In the genomic region with DNA sequence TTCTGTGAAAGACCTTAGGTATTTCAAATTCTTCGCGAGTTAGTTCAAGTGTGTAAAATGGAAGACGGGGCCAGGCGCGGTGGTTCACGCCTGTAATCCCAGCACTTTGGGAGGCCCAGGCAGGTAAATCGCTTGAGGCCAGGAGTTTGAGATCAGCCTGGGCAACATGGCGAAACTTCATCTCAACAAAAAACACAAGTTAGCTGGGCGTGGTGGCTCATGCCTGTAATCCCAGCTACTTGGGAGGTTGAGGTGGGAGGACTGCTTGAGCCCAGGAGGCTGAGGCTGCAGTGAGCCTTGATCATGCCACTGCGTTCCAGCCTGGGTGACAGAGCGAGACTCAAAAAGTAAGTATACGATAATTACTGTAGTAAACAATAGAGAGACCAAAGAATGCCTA, we compare ENCODE assay signal across 8 cellular contexts. TPM values are rescaled to one million over a fixed set of nuclear protein-coding genes. Genes with fewer than 3 reads are reported as not detected.
DNase-seq lines count a peak whose midpoint lies in the region; ATAC-seq and TF ChIP-seq lines count a peak whose summit lies in the region.
"Not testable (repeated sequence)": the region's sequence is repeated elsewhere in the genome, so short reads cannot be mapped to it uniquely, and the experiment has no call there.

No MANE protein-coding gene starts in this region.

- peak overlapping the region; percentile 95 to 98 (median 98) for H3K4me3 Mint-ChIP-seq in CD4-positive, CD25-positive, alpha-beta regulatory T cell
- H3K4me3 Mint-ChIP-seq in T-helper 2 cell treated with Interferon-gamma antibody and Interleukin-4, amounts not matched to agents 5 μg/mL and 100 μg/mL, for 36 hours = peak overlapping the region; percentile 93
- H3K4me3 Mint-ChIP-seq in activated naive CD4-positive, alpha-beta T cell treated with anti-CD3 and anti-CD28 coated beads, Interleukin-2, amount 10 ng/mL, durations not matched to agents 7 days and 5 days = peak overlapping the region; percentile 87
- peak overlapping the region; percentile 97 for H3K4me3 Mint-ChIP-seq in nephron progenitor cell
- H3K4me3 Mint-ChIP-seq in stimulated activated naive CD8-positive, alpha-beta T cell treated with anti-CD3 and anti-CD28 coated beads, Interleukin-15, amount 100 ng/mL, for 72 hours = peak overlapping the region; percentile 91 to 94

- H3K9me3 Mint-ChIP-seq in CD4-positive, CD25-positive, alpha-beta regulatory T cell; T-helper 2 cell treated with Interferon-gamma antibody and Interleukin-4, amounts not matched to agents 5 μg/mL and 100 μg/mL, for 36 hours; activated naive CD4-positive, alpha-beta T cell treated with anti-CD3 and anti-CD28 coated beads, Interleukin-2, amount 10 ng/mL, durations not matched to agents 7 days and 5 days; stimulated activated naive CD8-positive, alpha-beta T cell treated with anti-CD3 and anti-CD28 coated beads, Interleukin-15, amount 100 ng/mL, for 72 hours: not testable (repeated sequence)
- peaks cover 39% of the 10 kb centered on the region for H3K9me3 Mint-ChIP-seq in nephron progenitor cell

- H3K9ac ChIP-seq in HUES64 (ENCODE audit: low read depth, low read length) = not testable (repeated sequence)

- H3K27me3 Mint-ChIP-seq in CD4-positive, CD25-positive, alpha-beta regulatory T cell; T-helper 2 cell treated with Interferon-gamma antibody and Interleukin-4, amounts not matched to agents 5 μg/mL and 100 μg/mL, for 36 hours (ENCODE audit: low read depth); activated naive CD4-positive, alpha-beta T cell treated with anti-CD3 and anti-CD28 coated beads, Interleukin-2, amount 10 ng/mL, durations not matched to agents 7 days and 5 days; nephron progenitor cell (ENCODE audit: low read depth, poor library complexity); stimulated activated naive CD8-positive, alpha-beta T cell treated with anti-CD3 and anti-CD28 coated beads, Interleukin-15, amount 100 ng/mL, for 72 hours: not testable (repeated sequence)

- not testable (repeated sequence) for DNase-seq in CD4-positive, CD25-positive, alpha-beta regulatory T cell; T-helper 2 cell treated with Interferon-gamma antibody and Interleukin-4, amounts not matched to agents 5 μg/mL and 100 μg/mL, for 36 hours (ENCODE audit: low spot score); activated naive CD4-positive, alpha-beta T cell treated with anti-CD3 and anti-CD28 coated beads, Interleukin-2, amount 10 ng/mL, durations not matched to agents 7 days and 5 days; dorsolateral prefrontal cortex; left ventricle myocardium inferior; nephron progenitor cell; stimulated activated naive CD8-positive, alpha-beta T cell treated with anti-CD3 and anti-CD28 coated beads, Interleukin-15, amount 100 ng/mL, for 72 hours

- not testable (repeated sequence) for H3K36me3 Mint-ChIP-seq in CD4-positive, CD25-positive, alpha-beta regulatory T cell
- H3K36me3 Mint-ChIP-seq in T-helper 2 cell treated with Interferon-gamma antibody and Interleukin-4, amounts not matched to agents 5 μg/mL and 100 μg/mL, for 36 hours (ENCODE audit: low read depth) = peaks cover 28% of the 10 kb centered on the region
- H3K36me3 Mint-ChIP-seq in activated naive CD4-positive, alpha-beta T cell treated with anti-CD3 and anti-CD28 coated beads, Interleukin-2, amount 10 ng/mL, durations not matched to agents 7 days and 5 days = peaks cover 29% of the 10 kb centered on the region
- peaks cover 49% of the 10 kb centered on the region for H3K36me3 Mint-ChIP-seq in nephron progenitor cell (ENCODE audit: low read depth)

- intact Hi-C loops in dorsolateral prefrontal cortex (cut with DNase I) = loop anchor here (5.0 to 10.0 kb wide), 3 partner anchors 110 to 293 kb away; partner anchors contain the start of genes AK7 (in 1 of the 2) and VRK1 (in 1 of the 2)
- intact Hi-C loops in left ventricle myocardium inferior (cut with micrococcal nuclease) = not testable (repeated sequence)

- peak overlapping the region; percentile 85 to 98 (median 97) for H3K27ac Mint-ChIP-seq in CD4-positive, CD25-positive, alpha-beta regulatory T cell
- peak overlapping the region; percentile 26 for H3K27ac Mint-ChIP-seq in T-helper 2 cell treated with Interferon-gamma antibody and Interleukin-4, amounts not matched to agents 5 μg/mL and 100 μg/mL, for 36 hours
- H3K27ac Mint-ChIP-seq in activated naive CD4-positive, alpha-beta T cell treated with anti-CD3 and anti-CD28 coated beads, Interleukin-2, amount 10 ng/mL, durations not matched to agents 7 days and 5 days = peak overlapping the region; percentile 66
- H3K27ac Mint-ChIP-seq in nephron progenitor cell = not testable (repeated sequence)
- peak overlapping the region; percentile 69 to 91 for H3K27ac Mint-ChIP-seq in stimulated activated naive CD8-positive, alpha-beta T cell treated with anti-CD3 and anti-CD28 coated beads, Interleukin-15, amount 100 ng/mL, for 72 hours

- H3K4me3 ChIP-seq in CD4-positive, CD25-positive, alpha-beta regulatory T cell (ENCODE audit: low read depth, low read length) = peak overlapping the region; percentile 82
- H3K4me3 ChIP-seq in HUES64 (ENCODE audit: low read length) (peak overlapping the region; percentile 98), dorsolateral prefrontal cortex (peak overlapping the region in 32 of 59 donors; percentile 6 to 100 (median 96)), left ventricle myocardium inferior (peak overlapping the region; percentile 89)

- not testable (repeated sequence) for ATAC-seq in CD4-positive, CD25-positive, alpha-beta regulatory T cell (ENCODE audit: low read depth in 2 of 2); stimulated activated naive CD8-positive, alpha-beta T cell treated with anti-CD3 and anti-CD28 coated beads, Interleukin-15, amount 100 ng/mL, for 72 hours

- WGBS in HUES64 = 95% methylated on average over 12 of the region's 12 CpGs

- not testable (repeated sequence) for H3K27me3 ChIP-seq in CD4-positive, CD25-positive, alpha-beta regulatory T cell (ENCODE audit: control insufficient read depth, insufficient read depth, low read length); HUES64 (ENCODE audit: insufficient read depth, low read length); dorsolateral prefrontal cortex; left ventricle myocardium inferior (ENCODE audit: low read depth)

- H3K27ac ChIP-seq in CD4-positive, CD25-positive, alpha-beta regulatory T cell (ENCODE audit: insufficient read depth, low read length, poor library complexity, severe bottlenecking); HUES64 (ENCODE audit: low read depth, low read length); dorsolateral prefrontal cortex: not testable (repeated sequence)
- peak overlapping the region; percentile 97 for H3K27ac ChIP-seq in left ventricle myocardium inferior (replicated peaks)

- TF ChIP-seq CTCF in dorsolateral prefrontal cortex (IDR thresholded peaks at IDR 0.05 in 54 of 56, conservative IDR thresholded peaks at IDR 0.05 in 2 of 56; ENCODE audit: low read depth in 1 of 56, partially characterized antibody in 56 of 56); left ventricle myocardium inferior (IDR thresholded peaks at IDR 0.05; ENCODE audit: borderline replicate concordance); nephron progenitor cell (IDR thresholded peaks at IDR 0.05): not testable (repeated sequence)

- peaks cover 44 to 69% (median 53%) of the 10 kb centered on the region in 4 donors for H3K4me1 Mint-ChIP-seq in CD4-positive, CD25-positive, alpha-beta regulatory T cell
- H3K4me1 Mint-ChIP-seq in T-helper 2 cell treated with Interferon-gamma antibody and Interleukin-4, amounts not matched to agents 5 μg/mL and 100 μg/mL, for 36 hours (ENCODE audit: low read depth) = peaks cover 36% of the 10 kb centered on the region
- peaks cover 57% of the 10 kb centered on the region for H3K4me1 Mint-ChIP-seq in activated naive CD4-positive, alpha-beta T cell treated with anti-CD3 and anti-CD28 coated beads, Interleukin-2, amount 10 ng/mL, durations not matched to agents 7 days and 5 days
- peaks cover 30% of the 10 kb centered on the region for H3K4me1 Mint-ChIP-seq in nephron progenitor cell
- peaks cover 49% of the 10 kb centered on the region for H3K4me1 Mint-ChIP-seq in stimulated activated naive CD8-positive, alpha-beta T cell treated with anti-CD3 and anti-CD28 coated beads, Interleukin-15, amount 100 ng/mL, for 72 hours

- CTCF ChIA-PET in activated naive CD4-positive, alpha-beta T cell treated with anti-CD3 and anti-CD28 coated beads, Interleukin-2, amount 10 ng/mL, durations not matched to agents 7 days and 5 days (lab: Charles Lee) = not testable (repeated sequence)

- H3K9me3 ChIP-seq in CD4-positive, CD25-positive, alpha-beta regulatory T cell (ENCODE audit: control insufficient read depth in 2 of 2, low read length in 2 of 2); HUES64 (ENCODE audit: insufficient read depth, low read depth, low read length); left ventricle myocardium inferior (replicated peaks): not testable (repeated sequence)

- H3K36me3 ChIP-seq in CD4-positive, CD25-positive, alpha-beta regulatory T cell (ENCODE audit: control insufficient read depth, insufficient read depth, low read length); HUES64 (ENCODE audit: insufficient read depth, low read length); left ventricle myocardium inferior: not testable (repeated sequence)

- peaks cover 62% of the 10 kb centered on the region for H3K4me1 ChIP-seq in CD4-positive, CD25-positive, alpha-beta regulatory T cell (ENCODE audit: control insufficient read depth, insufficient read depth, low read length, poor library complexity, severe bottlenecking)
- peaks cover 18% of the 10 kb centered on the region for H3K4me1 ChIP-seq in HUES64 (ENCODE audit: insufficient read depth, low read length)
- peaks cover 83% of the 10 kb centered on the region for H3K4me1 ChIP-seq in left ventricle myocardium inferior

RNA-seq across cellular contexts. Expression of gene PAPOLA, which starts 2.2 kb away (rescaled TPM):
- total RNA-seq in CD4-positive, CD25-positive, alpha-beta regulatory T cell = 189 TPM
- 10 to 100 TPM; 57.9 to 75.2 (median 60.1) TPM for polyA plus RNA-seq in CD4-positive, CD25-positive, alpha-beta regulatory T cell
- 158 TPM for polyA plus RNA-seq in HUES64 (2013, experiment 1 of 2)
- 180 TPM for polyA plus RNA-seq in HUES64 (2013, experiment 2 of 2)
- total RNA-seq in dorsolateral prefrontal cortex = 100 to 1,000 TPM; 127 to 355 (median 176) TPM
- 136 TPM for total RNA-seq in left ventricle myocardium inferior
